In genomic region chrX:152817082-152817744, GRCh38 we compare ENCODE assay signal across 1 cellular context.
TF ChIP-seq lines count a peak whose summit lies in the region.

No MANE protein-coding gene starts in this region.

TF ChIP-seq in GM23338, 12 proteins besides CTCF, POLR2A, EP300 and RAD21 (continued from another document):
- no peak for TF ChIP-seq ZNF462 (CRISPR knock-in tag; IDR thresholded peaks at IDR 0.05)
- no peak for TF ChIP-seq REST (IDR thresholded peaks at IDR 0.05; ENCODE audit: unreplicated experiment)
